Comparison of ENCODE assay signal across 8 cellular contexts in genomic region chr17:7842380-7842949, GRCh38. TPM values are rescaled to one million over a fixed set of nuclear protein-coding genes. Genes with fewer than 3 reads are reported as not detected.
DNase-seq lines count a peak whose midpoint lies in the region; ATAC-seq, FAIRE-seq and TF ChIP-seq lines count a peak whose summit lies in the region.

No MANE protein-coding gene starts in this region.

- H3K9ac ChIP-seq in HUES64 (ENCODE audit: low read depth, low read length) = peak overlapping the region; percentile 54; the same call in 1 of the 2 replicates

- peaks cover 51% of the 10 kb centered on the region for H3K27me3 Mint-ChIP-seq in WTC11 (ENCODE audit: low read depth)

- H3K9me3 Mint-ChIP-seq in WTC11 = no peaks in the 10 kb centered on the region

- in situ Hi-C loops in G401 (cut with HindIII; ENCODE audit: low sequenced_read_pairs) = no loop called here

- no peaks in the 10 kb centered on the region for H3K9me3 ChIP-seq in HUES64 (ENCODE audit: insufficient read depth, low read depth, low read length)

- H3K4me1 Mint-ChIP-seq in WTC11 = peaks cover 36% of the 10 kb centered on the region

- H3K4me3 Mint-ChIP-seq in WTC11 = peak overlapping the region; percentile 81

- ATAC-seq in GM18909 (IDR thresholded peaks at IDR 0.05; ENCODE audit: poor library complexity, unreplicated experiment) (peak; percentile 31), WTC11 (no peak)

- H3K36me3 Mint-ChIP-seq in WTC11 = no peaks in the 10 kb centered on the region

- peaks cover 20% of the 10 kb centered on the region for H3K4me1 ChIP-seq in HUES64 (ENCODE audit: insufficient read depth, low read length)

- CTCF ChIA-PET in WTC11 (lab: Charles Lee) = interaction anchor here (0.6 to 7.0 kb wide), 9 partner anchors 8 to 237 kb away, joined by 3 to 66 read pairs (median 6); partner anchors contain the start of gene KDM6B

- peak overlapping the region; percentile 32; the same call in 1 of the 2 replicates for H3K27ac ChIP-seq in HUES64 (ENCODE audit: low read depth, low read length)

- peak; percentile 92 for DNase-seq in A172 (ENCODE audit: low spot score)
- DNase-seq in WTC11 (ENCODE audit: low spot score) = no peak
- DNase-seq in bronchial epithelial cell (ENCODE audit: low read depth) = peak; percentile 93
- DNase-seq in kidney glomerular epithelial cell (lab: John Stamatoyannopoulos, UW) = peak; percentile 93
- peak; percentile 96 to 97 for DNase-seq in stimulated activated CD4-positive, alpha-beta T cell treated with anti-CD3 and anti-CD28 coated beads, Interleukin-1b, Interleukin-23, amount 100 ng/mL, for 1 hour (ENCODE audit: low read depth in 2 of 2)
- DNase-seq in G401 (ENCODE audit: low spot score) = no peak

- H3K27ac Mint-ChIP-seq in WTC11 = peak overlapping the region; percentile 15

- POLR2A ChIA-PET in WTC11 (lab: Charles Lee) = interaction anchor here (0.5 to 0.6 kb wide), 2 partner anchors 139 to 186 kb away, joined by 3 to 4 read pairs; no protein-coding TSS in a partner anchor

- 0% methylated on average over 35 of the region's 37 CpGs for WGBS in HUES64

- H3K4me3 ChIP-seq in HUES64 (ENCODE audit: low read length) = peak overlapping the region; percentile 80
- peak overlapping the region; percentile 67 for H3K4me3 ChIP-seq in bronchial epithelial cell (ENCODE audit: low read depth, low read length)

- no peak for TF ChIP-seq CTCF in WTC11 (IDR thresholded peaks at IDR 0.05)
- TF ChIP-seq CTCF in bronchial epithelial cell (IDR thresholded peaks at IDR 0.05; ENCODE audit: insufficient read depth, low read length, severe bottlenecking) = no peak

- FAIRE-seq in bronchial epithelial cell (lab: Jason Lieb, UNC) = no peak

- H3K36me3 ChIP-seq in HUES64 (ENCODE audit: insufficient read depth, low read length) (peaks cover 3% of the 10 kb centered on the region; the same call in 1 of the 2 replicates), bronchial epithelial cell (ENCODE audit: control insufficient read depth, insufficient read depth, low read length) (peaks cover 26% of the 10 kb centered on the region)

- peaks cover 29% of the 10 kb centered on the region for H3K27me3 ChIP-seq in HUES64 (ENCODE audit: insufficient read depth, low read length)
- no peaks in the 10 kb centered on the region for H3K27me3 ChIP-seq in bronchial epithelial cell (ENCODE audit: control insufficient read depth, insufficient read depth, low read length)

TF ChIP-seq in WTC11, 78 proteins besides CTCF, POLR2A, EP300 and RAD21:
- TF ChIP-seq GTF2I (CRISPR knock-in tag; conservative IDR thresholded peaks at IDR 0.05) = no peak
- TF ChIP-seq TEAD4 (CRISPR knock-in tag; IDR thresholded peaks at IDR 0.05) = 0 out of 2 replicates have a peak, but pooled peaks have one; percentile 22

RNA-seq across cellular contexts. Expression of gene KDM6B, which starts 8.4 kb away (rescaled TPM):
- total RNA-seq in A172 (2014; rRNA removed; shearing (Covaris generic)) = 0.16 and 0.93 TPM in 2 replicates
- polyA plus RNA-seq in HUES64 (2013, experiment 1 of 2) = 9.3 TPM
- 10.8 TPM for polyA plus RNA-seq in HUES64 (2013, experiment 2 of 2)
- total RNA-seq in WTC11 (2021) (13.2 to 16.1 TPM (median 15.8 TPM) in 3 replicates), bronchial epithelial cell (2.9 and 6.0 TPM in 2 replicates)
- 0.34 and 0.37 TPM in 2 replicates for total RNA-seq in G401 (2014; rRNA removed; shearing (Covaris generic))

RNA-seq across cellular contexts. Expression of gene TMEM88, which starts 12.4 kb away (rescaled TPM):
- not detected in 2 replicates for total RNA-seq in A172 (2014; rRNA removed; shearing (Covaris generic))
- polyA plus RNA-seq in HUES64 (2013, experiment 1 of 2) = 11.1 TPM
- polyA plus RNA-seq in HUES64 (2013, experiment 2 of 2) = 13.9 TPM
- total RNA-seq in WTC11 (2021) = 2.9 to 3.9 TPM (median 3.6 TPM) in 3 replicates
- 0.64 TPM in 1 of 2 replicates, not detected in the other for total RNA-seq in bronchial epithelial cell
- total RNA-seq in G401 (2014; rRNA removed; shearing (Covaris generic)) = 0.37 TPM in 1 of 2 replicates, not detected in the other

RNA-seq across cellular contexts. Expression of gene NAA38, which starts 14.9 kb away (rescaled TPM):
- total RNA-seq in A172 (2014; rRNA removed; shearing (Covaris generic)) = 200 and 243 TPM in 2 replicates
- 49.8 TPM for polyA plus RNA-seq in HUES64 (2013, experiment 1 of 2)
- 47.3 TPM for polyA plus RNA-seq in HUES64 (2013, experiment 2 of 2)
- 41.8 to 46.3 TPM (median 43.4 TPM) in 3 replicates for total RNA-seq in WTC11 (2021)
- total RNA-seq in bronchial epithelial cell = 36.6 and 47.5 TPM in 2 replicates
- 97.3 and 101 TPM in 2 replicates for total RNA-seq in G401 (2014; rRNA removed; shearing (Covaris generic))

RNA-seq across cellular contexts. Expression of gene CYB5D1, which starts 15.3 kb away (rescaled TPM):
- 15.7 and 18.4 TPM in 2 replicates for total RNA-seq in A172 (2014; rRNA removed; shearing (Covaris generic))
- 12.3 TPM for polyA plus RNA-seq in HUES64 (2013, experiment 1 of 2)
- 8.8 TPM for polyA plus RNA-seq in HUES64 (2013, experiment 2 of 2)
- 14.0 to 15.2 TPM (median 14.3 TPM) in 3 replicates for total RNA-seq in WTC11 (2021)
- total RNA-seq in bronchial epithelial cell = 6.5 and 9.0 TPM in 2 replicates
- total RNA-seq in G401 (2014; rRNA removed; shearing (Covaris generic)) = 8.5 and 10.0 TPM in 2 replicates

RNA-seq across cellular contexts. Expression of gene CHD3, which starts 46.1 kb away (rescaled TPM):
- 89.2 and 104 TPM in 2 replicates for total RNA-seq in A172 (2014; rRNA removed; shearing (Covaris generic))
- polyA plus RNA-seq in HUES64 (2013, experiment 1 of 2) = 23.9 TPM
- polyA plus RNA-seq in HUES64 (2013, experiment 2 of 2) = 24.9 TPM
- total RNA-seq in WTC11 (2021) = 38.9 to 42.0 TPM (median 39.5 TPM) in 3 replicates
- total RNA-seq in bronchial epithelial cell = 41.3 and 98.2 TPM in 2 replicates
- total RNA-seq in G401 (2014; rRNA removed; shearing (Covaris generic)) = 34.1 and 41.5 TPM in 2 replicates

Comparison
In these comparisons a context has a peak if more than half of its experiments do, and no peak if none do; other contexts are left out.
1. DNase-seq: peak in A172 (single experiment), bronchial epithelial cell (single experiment), kidney glomerular epithelial cell (single experiment) and stimulated activated CD4-positive, alpha-beta T cell treated with anti-CD3 and anti-CD28 coated beads, Interleukin-1b, Interleukin-23, amount 100 ng/mL, for 1 hour (2 of 2); none in WTC11 (single experiment) and G401 (single experiment).